Comparison of ENCODE assay signal across 20 cellular contexts in the genomic region with DNA sequence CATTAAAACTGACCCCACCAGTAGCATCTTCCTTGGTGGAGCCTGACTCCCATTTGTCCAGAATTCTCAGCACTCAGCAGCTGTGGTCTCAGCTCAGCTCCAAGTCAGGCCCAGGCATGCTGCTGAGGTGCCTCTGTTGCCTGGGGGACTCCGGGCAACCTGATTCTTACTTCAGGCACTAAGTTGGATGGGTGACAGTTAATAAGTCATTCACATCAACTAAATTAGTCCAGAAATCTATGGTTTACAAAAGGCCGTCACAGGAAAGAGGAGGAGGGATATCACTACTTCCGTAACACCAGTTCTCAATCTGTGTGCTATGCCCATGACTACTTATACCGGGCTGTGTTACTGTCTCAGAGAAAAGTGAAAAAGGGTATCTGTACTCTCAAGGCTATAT.
"Had no signal": no experiment of that assay in that cellular context is flagged by ENCODE, and none has a peak within 500 bp of the region (broad histone marks: within the 10 kb centered on the region; RNA-seq: fewer than 3 reads in every experiment).

No MANE protein-coding gene starts in this region.

- H3K4me1 ChIP-seq: left lung, sigmoid colon, upper lobe of left lung had no signal

- H3K36me3 ChIP-seq: left lung, sigmoid colon, stomach, upper lobe of left lung had no signal

- H3K27ac ChIP-seq: left lung, sigmoid colon, stomach, upper lobe of left lung had no signal

- H3K4me3 ChIP-seq: left lung, sigmoid colon, stomach, upper lobe of left lung had no signal

- DNase-seq: activated CD4-positive, alpha-beta T cell treated with anti-CD3 and anti-CD28 coated beads for 36 hours; activated CD4-positive, alpha-beta T cell treated with anti-CD3 and anti-CD28 coated beads, Interleukin-2, amount 50 U/mL, for 48 hours; activated naive CD4-positive, alpha-beta T cell; activated naive CD8-positive, alpha-beta T cell treated with anti-CD3 and anti-CD28 coated beads for 36 hours; activated T-cell treated with anti-CD3 and anti-CD28 coated beads for 4 hours; amniotic stem cell; caudate nucleus; effector memory CD8-positive, alpha-beta T cell; foreskin melanocyte; glutamatergic neuron; hypothalamus; kidney; left lung; nephron progenitor cell; occipital lobe; posterior cingulate gyrus; sigmoid colon; stimulated activated CD4-positive, alpha-beta T cell treated with anti-CD3 and anti-CD28 coated beads, Interleukin-4, amount 100 ng/mL, for 24 hours; stomach; upper lobe of left lung had no signal

- H3K27me3 ChIP-seq: left lung, sigmoid colon, stomach, upper lobe of left lung had no signal

- H3K9me3 ChIP-seq: left lung, sigmoid colon, stomach, upper lobe of left lung had no signal
